Comparison of ENCODE assay signal across 12 cellular contexts in genomic region chr9:89444212-89444611, GRCh38. TPM values are rescaled to one million over a fixed set of nuclear protein-coding genes. Genes with fewer than 3 reads are reported as not detected.
DNase-seq lines count a peak whose midpoint lies in the region; ATAC-seq and TF ChIP-seq lines count a peak whose summit lies in the region.
"Had no signal": no experiment of that assay in that cellular context is flagged by ENCODE, and none has a peak within 500 bp of the region (broad histone marks: within the 10 kb centered on the region; RNA-seq: fewer than 3 reads in every experiment).

No MANE protein-coding gene starts in this region.

- H3K4me1 ChIP-seq in right atrium auricular region, result peaks cover 0 to 36% of the 10 kb centered on the region in 2 donors

- intact Hi-C loops in Right ventricle myocardium superior (cut with DNase I), result no loop called here

- peak; percentile 65 for ATAC-seq in Right ventricle myocardium superior (ENCODE audit: poor library complexity)
- ATAC-seq in GM21423 (IDR thresholded peaks at IDR 0.05; ENCODE audit: unreplicated experiment), result no peak
- ATAC-seq in HG02763 (IDR thresholded peaks at IDR 0.05; ENCODE audit: unreplicated experiment), result no peak

- H3K4me3 ChIP-seq in right atrium auricular region, result no peak overlapping the region
- H3K4me3 ChIP-seq: coronary artery had no signal

- no peak overlapping the region for H3K27ac ChIP-seq in right atrium auricular region
- H3K27ac ChIP-seq: coronary artery, KMS-11, RWPE1 had no signal

- H3K9me3 ChIP-seq in right atrium auricular region, result no peaks in the 10 kb centered on the region

- H3K27me3 ChIP-seq in right atrium auricular region, result no peaks in the 10 kb centered on the region

- H3K36me3 ChIP-seq in right atrium auricular region, result no peaks in the 10 kb centered on the region

- no peak for TF ChIP-seq CTCF in right atrium auricular region (IDR thresholded peaks at IDR 0.05)

- DNase-seq in Right ventricle myocardium superior (no peak), right atrium auricular region (ENCODE audit: low spot score) (no peak), left kidney (ENCODE audit: low read depth, low spot score) (peak; percentile 65), SW 1271 (lab: John Stamatoyannopoulos, UW) (no peak), COR-L47 (lab: John Stamatoyannopoulos, UW) (no peak)
- peak; percentile 59 for DNase-seq in activated naive CD4-positive, alpha-beta T cell treated with anti-CD3 and anti-CD28 coated beads, Interleukin-2, amount 50 U/mL, for 16 hours
- DNase-seq: midbrain had no signal

RNA-seq across cellular contexts. Expression of gene SEMA4D, which starts 53.7 kb away (rescaled TPM):
- total RNA-seq in Right ventricle myocardium superior, result 18.7 TPM
- 10 to 100 TPM; 14.6 to 22.1 TPM for total RNA-seq in right atrium auricular region

Comparison
In these comparisons a context has a peak if more than half of its experiments do, and no peak if none do; other contexts are left out.
1. DNase-seq: peak in activated naive CD4-positive, alpha-beta T cell treated with anti-CD3 and anti-CD28 coated beads, Interleukin-2, amount 50 U/mL, for 16 hours (single experiment) and left kidney (single experiment); none in Right ventricle myocardium superior (single experiment), right atrium auricular region (single experiment), SW 1271 (0 of 2) and COR-L47 (single experiment).